Comparison of ENCODE assay signal across 1 cellular context in the genomic region with DNA sequence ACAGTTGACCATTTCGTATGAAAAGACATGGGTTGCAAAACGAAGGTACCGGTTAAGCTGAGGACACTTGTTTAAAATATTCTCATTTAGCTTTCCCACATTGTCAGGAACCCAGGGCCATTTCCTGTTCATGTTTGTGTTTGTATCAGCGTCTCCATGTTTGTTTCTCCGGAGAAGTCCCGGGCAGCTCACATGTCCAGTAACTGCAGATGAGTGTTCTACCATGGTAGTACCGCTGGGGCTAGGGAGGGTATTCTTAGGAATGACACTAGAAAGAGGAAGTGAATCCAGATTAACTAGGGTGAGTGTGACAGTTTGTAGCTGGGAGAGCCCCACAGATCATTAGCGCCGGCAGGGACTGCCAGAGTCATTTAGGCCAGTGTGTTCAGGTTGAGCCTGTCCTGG.
TF ChIP-seq lines count a peak whose summit lies in the region.

No MANE protein-coding gene starts in this region.

TF ChIP-seq in K562, 482 proteins besides CTCF, POLR2A, EP300 and RAD21 (continued from another document and continues in another):
- TF ChIP-seq, protein P1, sequence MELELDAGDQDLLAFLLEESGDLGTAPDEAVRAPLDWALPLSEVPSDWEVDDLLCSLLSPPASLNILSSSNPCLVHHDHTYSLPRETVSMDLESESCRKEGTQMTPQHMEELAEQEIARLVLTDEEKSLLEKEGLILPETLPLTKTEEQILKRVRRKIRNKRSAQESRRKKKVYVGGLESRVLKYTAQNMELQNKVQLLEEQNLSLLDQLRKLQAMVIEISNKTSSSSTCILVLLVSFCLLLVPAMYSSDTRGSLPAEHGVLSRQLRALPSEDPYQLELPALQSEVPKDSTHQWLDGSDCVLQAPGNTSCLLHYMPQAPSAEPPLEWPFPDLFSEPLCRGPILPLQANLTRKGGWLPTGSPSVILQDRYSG (tag; conservative IDR thresholded peaks at IDR 0.05; ENCODE audit: low read depth): 0 out of 2 replicates have a peak, but pooled peaks have one; percentile 31
- peak in 1 of 3 experiments; percentile 32 for TF ChIP-seq YY1 (IDR thresholded peaks at IDR 0.05; ENCODE audit: borderline replicate concordance in 1 of 3, control insufficient read depth in 1 of 3, extremely low read depth in 1 of 3, insufficient read depth in 3 of 3, insufficient read length in 1 of 3, insufficient replicate concordance in 2 of 3, low read depth in 1 of 3, low read length in 2 of 3)
- TF ChIP-seq COPS2 (conservative IDR thresholded peaks at IDR 0.05): no peak
- TF ChIP-seq, protein P2, sequence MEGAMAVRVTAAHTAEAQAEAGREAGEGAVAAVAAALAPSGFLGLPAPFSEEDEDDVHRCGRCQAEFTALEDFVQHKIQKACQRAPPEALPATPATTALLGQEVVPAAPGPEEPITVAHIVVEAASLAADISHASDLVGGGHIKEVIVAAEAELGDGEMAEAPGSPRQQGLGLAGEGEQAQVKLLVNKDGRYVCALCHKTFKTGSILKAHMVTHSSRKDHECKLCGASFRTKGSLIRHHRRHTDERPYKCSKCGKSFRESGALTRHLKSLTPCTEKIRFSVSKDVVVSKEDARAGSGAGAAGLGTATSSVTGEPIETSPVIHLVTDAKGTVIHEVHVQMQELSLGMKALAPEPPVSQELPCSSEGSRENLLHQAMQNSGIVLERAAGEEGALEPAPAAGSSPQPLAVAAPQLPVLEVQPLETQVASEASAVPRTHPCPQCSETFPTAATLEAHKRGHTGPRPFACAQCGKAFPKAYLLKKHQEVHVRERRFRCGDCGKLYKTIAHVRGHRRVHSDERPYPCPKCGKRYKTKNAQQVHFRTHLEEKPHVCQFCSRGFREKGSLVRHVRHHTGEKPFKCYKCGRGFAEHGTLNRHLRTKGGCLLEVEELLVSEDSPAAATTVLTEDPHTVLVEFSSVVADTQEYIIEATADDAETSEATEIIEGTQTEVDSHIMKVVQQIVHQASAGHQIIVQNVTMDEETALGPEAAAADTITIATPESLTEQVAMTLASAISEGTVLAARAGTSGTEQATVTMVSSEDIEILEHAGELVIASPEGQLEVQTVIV (CRISPR knock-in tag; IDR thresholded peaks at IDR 0.05; ENCODE audit: borderline replicate concordance): no peak
- no peak for TF ChIP-seq U2AF2 (optimal IDR thresholded peaks at IDR 0.05; ENCODE audit: low read depth, low read length)
- no peak for TF ChIP-seq NONO (IDR thresholded peaks at IDR 0.05; ENCODE audit: low read depth in 2 of 2, low read length in 1 of 2)
- TF ChIP-seq, protein P3, sequence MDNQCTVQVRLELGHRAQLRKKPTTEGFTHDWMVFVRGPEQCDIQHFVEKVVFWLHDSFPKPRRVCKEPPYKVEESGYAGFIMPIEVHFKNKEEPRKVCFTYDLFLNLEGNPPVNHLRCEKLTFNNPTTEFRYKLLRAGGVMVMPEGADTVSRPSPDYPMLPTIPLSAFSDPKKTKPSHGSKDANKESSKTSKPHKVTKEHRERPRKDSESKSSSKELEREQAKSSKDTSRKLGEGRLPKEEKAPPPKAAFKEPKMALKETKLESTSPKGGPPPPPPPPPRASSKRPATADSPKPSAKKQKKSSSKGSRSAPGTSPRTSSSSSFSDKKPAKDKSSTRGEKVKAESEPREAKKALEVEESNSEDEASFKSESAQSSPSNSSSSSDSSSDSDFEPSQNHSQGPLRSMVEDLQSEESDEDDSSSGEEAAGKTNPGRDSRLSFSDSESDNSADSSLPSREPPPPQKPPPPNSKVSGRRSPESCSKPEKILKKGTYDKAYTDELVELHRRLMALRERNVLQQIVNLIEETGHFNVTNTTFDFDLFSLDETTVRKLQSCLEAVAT (IDR thresholded peaks at IDR 0.05): no peak
- TF ChIP-seq NFIC (IDR thresholded peaks at IDR 0.05): no peak
- no peak for TF ChIP-seq CEBPB (tag; IDR thresholded peaks at IDR 0.05)
- TF ChIP-seq, protein P4, sequence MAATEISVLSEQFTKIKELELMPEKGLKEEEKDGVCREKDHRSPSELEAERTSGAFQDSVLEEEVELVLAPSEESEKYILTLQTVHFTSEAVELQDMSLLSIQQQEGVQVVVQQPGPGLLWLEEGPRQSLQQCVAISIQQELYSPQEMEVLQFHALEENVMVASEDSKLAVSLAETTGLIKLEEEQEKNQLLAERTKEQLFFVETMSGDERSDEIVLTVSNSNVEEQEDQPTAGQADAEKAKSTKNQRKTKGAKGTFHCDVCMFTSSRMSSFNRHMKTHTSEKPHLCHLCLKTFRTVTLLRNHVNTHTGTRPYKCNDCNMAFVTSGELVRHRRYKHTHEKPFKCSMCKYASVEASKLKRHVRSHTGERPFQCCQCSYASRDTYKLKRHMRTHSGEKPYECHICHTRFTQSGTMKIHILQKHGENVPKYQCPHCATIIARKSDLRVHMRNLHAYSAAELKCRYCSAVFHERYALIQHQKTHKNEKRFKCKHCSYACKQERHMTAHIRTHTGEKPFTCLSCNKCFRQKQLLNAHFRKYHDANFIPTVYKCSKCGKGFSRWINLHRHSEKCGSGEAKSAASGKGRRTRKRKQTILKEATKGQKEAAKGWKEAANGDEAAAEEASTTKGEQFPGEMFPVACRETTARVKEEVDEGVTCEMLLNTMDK (IDR thresholded peaks at IDR 0.05; ENCODE audit: borderline replicate concordance, insufficient read depth, low read depth, low read length, poor library complexity, severe bottlenecking): no peak
- TF ChIP-seq, protein P5, sequence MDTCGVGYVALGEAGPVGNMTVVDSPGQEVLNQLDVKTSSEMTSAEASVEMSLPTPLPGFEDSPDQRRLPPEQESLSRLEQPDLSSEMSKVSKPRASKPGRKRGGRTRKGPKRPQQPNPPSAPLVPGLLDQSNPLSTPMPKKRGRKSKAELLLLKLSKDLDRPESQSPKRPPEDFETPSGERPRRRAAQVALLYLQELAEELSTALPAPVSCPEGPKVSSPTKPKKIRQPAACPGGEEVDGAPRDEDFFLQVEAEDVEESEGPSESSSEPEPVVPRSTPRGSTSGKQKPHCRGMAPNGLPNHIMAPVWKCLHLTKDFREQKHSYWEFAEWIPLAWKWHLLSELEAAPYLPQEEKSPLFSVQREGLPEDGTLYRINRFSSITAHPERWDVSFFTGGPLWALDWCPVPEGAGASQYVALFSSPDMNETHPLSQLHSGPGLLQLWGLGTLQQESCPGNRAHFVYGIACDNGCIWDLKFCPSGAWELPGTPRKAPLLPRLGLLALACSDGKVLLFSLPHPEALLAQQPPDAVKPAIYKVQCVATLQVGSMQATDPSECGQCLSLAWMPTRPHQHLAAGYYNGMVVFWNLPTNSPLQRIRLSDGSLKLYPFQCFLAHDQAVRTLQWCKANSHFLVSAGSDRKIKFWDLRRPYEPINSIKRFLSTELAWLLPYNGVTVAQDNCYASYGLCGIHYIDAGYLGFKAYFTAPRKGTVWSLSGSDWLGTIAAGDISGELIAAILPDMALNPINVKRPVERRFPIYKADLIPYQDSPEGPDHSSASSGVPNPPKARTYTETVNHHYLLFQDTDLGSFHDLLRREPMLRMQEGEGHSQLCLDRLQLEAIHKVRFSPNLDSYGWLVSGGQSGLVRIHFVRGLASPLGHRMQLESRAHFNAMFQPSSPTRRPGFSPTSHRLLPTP (IDR thresholded peaks at IDR 0.05; ENCODE audit: borderline replicate concordance, extremely low read depth, insufficient read length): no peak
- TF ChIP-seq PHTF2 (CRISPR knock-in tag; IDR thresholded peaks at IDR 0.05): no peak
- TF ChIP-seq SPI1 (IDR thresholded peaks at IDR 0.05; ENCODE audit: borderline replicate concordance, low read depth, low read length): peak; percentile 100
- TF ChIP-seq ZNF696 (CRISPR knock-in tag; conservative IDR thresholded peaks at IDR 0.05): no peak
- TF ChIP-seq DMBX1 (CRISPR knock-in tag; IDR thresholded peaks at IDR 0.05; ENCODE audit: borderline replicate concordance): no peak
- TF ChIP-seq NCOA2 (IDR thresholded peaks at IDR 0.05; ENCODE audit: partially characterized antibody in 2 of 2): no peak
- TF ChIP-seq CEBPG (CRISPR knock-in tag; IDR thresholded peaks at IDR 0.05): no peak
- no peak for TF ChIP-seq CEBPG (tag; conservative IDR thresholded peaks at IDR 0.05 in 1 of 2, IDR thresholded peaks at IDR 0.05 in 1 of 2)
- TF ChIP-seq ZNF583 (CRISPR knock-in tag; IDR thresholded peaks at IDR 0.05): no peak
- TF ChIP-seq MED1 (CRISPR knock-in tag; IDR thresholded peaks at IDR 0.05; ENCODE audit: borderline replicate concordance): no peak
- TF ChIP-seq, protein P6, sequence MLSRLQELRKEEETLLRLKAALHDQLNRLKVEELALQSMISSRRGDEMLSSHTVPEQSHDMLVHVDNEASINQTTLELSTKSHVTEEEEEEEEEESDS (CRISPR knock-in tag; IDR thresholded peaks at IDR 0.05): no peak
- no peak for TF ChIP-seq DDX20 (tag; IDR thresholded peaks at IDR 0.05; ENCODE audit: low read depth)
- TF ChIP-seq ETV1 (tag; conservative IDR thresholded peaks at IDR 0.05; ENCODE audit: low read depth): peak; percentile 46
- TF ChIP-seq, protein P7, sequence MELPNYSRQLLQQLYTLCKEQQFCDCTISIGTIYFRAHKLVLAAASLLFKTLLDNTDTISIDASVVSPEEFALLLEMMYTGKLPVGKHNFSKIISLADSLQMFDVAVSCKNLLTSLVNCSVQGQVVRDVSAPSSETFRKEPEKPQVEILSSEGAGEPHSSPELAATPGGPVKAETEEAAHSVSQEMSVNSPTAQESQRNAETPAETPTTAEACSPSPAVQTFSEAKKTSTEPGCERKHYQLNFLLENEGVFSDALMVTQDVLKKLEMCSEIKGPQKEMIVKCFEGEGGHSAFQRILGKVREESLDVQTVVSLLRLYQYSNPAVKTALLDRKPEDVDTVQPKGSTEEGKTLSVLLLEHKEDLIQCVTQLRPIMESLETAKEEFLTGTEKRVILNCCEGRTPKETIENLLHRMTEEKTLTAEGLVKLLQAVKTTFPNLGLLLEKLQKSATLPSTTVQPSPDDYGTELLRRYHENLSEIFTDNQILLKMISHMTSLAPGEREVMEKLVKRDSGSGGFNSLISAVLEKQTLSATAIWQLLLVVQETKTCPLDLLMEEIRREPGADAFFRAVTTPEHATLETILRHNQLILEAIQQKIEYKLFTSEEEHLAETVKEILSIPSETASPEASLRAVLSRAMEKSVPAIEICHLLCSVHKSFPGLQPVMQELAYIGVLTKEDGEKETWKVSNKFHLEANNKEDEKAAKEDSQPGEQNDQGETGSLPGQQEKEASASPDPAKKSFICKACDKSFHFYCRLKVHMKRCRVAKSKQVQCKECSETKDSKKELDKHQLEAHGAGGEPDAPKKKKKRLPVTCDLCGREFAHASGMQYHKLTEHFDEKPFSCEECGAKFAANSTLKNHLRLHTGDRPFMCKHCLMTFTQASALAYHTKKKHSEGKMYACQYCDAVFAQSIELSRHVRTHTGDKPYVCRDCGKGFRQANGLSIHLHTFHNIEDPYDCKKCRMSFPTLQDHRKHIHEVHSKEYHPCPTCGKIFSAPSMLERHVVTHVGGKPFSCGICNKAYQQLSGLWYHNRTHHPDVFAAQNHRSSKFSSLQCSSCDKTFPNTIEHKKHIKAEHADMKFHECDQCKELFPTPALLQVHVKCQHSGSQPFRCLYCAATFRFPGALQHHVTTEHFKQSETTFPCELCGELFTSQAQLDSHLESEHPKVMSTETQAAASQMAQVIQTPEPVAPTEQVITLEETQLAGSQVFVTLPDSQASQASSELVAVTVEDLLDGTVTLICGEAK (IDR thresholded peaks at IDR 0.05): no peak
- TF ChIP-seq, protein P7 (CRISPR knock-in tag; IDR thresholded peaks at IDR 0.05): no peak
- no peak for TF ChIP-seq CHD4 (IDR thresholded peaks at IDR 0.05; ENCODE audit: insufficient read depth, insufficient replicate concordance, low read depth, low read length, poor library complexity, severe bottlenecking)
- TF ChIP-seq, protein P8, sequence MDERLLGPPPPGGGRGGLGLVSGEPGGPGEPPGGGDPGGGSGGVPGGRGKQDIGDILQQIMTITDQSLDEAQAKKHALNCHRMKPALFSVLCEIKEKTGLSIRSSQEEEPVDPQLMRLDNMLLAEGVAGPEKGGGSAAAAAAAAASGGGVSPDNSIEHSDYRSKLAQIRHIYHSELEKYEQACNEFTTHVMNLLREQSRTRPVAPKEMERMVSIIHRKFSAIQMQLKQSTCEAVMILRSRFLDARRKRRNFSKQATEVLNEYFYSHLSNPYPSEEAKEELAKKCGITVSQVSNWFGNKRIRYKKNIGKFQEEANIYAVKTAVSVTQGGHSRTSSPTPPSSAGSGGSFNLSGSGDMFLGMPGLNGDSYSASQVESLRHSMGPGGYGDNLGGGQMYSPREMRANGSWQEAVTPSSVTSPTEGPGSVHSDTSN (CRISPR knock-in tag; IDR thresholded peaks at IDR 0.05; ENCODE audit: low read depth): no peak
- TF ChIP-seq, protein P8 (tag; conservative IDR thresholded peaks at IDR 0.05; ENCODE audit: low read depth): peak; percentile 46; the same call in 1 of the 2 replicates
- no peak for TF ChIP-seq GATAD2B (IDR thresholded peaks at IDR 0.05; ENCODE audit: borderline replicate concordance)
- no peak for TF ChIP-seq ZNF217 (CRISPR knock-in tag; IDR thresholded peaks at IDR 0.05)
